23 cellular contexts compared by ENCODE assay signal in genomic region chr2:80815259-80815658, GRCh38.
"Had no signal": no experiment of that assay in that cellular context is flagged by ENCODE, and none has a peak within 500 bp of the region (broad histone marks: within the 10 kb centered on the region; RNA-seq: fewer than 3 reads in every experiment).

No MANE protein-coding gene starts in this region.

- H3K4me1 Mint-ChIP-seq: naive thymus-derived CD4-positive, alpha-beta T cell; stimulated activated effector memory CD8-positive, alpha-beta T cell treated with anti-CD3 and anti-CD28 coated beads, Interleukin-12 subunit alpha, Interleukin-12 subunit beta, amount 100 ng/mL, for 72 hours; stimulated activated naive CD8-positive, alpha-beta T cell treated with anti-CD3 and anti-CD28 coated beads, Interleukin-15, amount 100 ng/mL, for 72 hours had no signal

- H3K4me3 Mint-ChIP-seq: naive thymus-derived CD4-positive, alpha-beta T cell; natural killer cell treated with Interleukin-12 subunit alpha and Interleukin-12 subunit beta and Interleukin-15 and Interleukin-18, amount 100 ng/mL, for 72 hours; stimulated activated effector memory CD8-positive, alpha-beta T cell treated with anti-CD3 and anti-CD28 coated beads, Interleukin-12 subunit alpha, Interleukin-12 subunit beta, amount 100 ng/mL, for 72 hours; stimulated activated naive CD8-positive, alpha-beta T cell treated with anti-CD3 and anti-CD28 coated beads, Interleukin-15, amount 100 ng/mL, for 72 hours; type B pancreatic cell had no signal

- H3K4me3 ChIP-seq: left ventricle myocardium inferior, lung, mucosa of descending colon, ovary, prostate gland, skin epidermis, tibial nerve, uterus had no signal

- H3K27me3 ChIP-seq: ovary, tibial nerve, uterus had no signal

- H3K4me1 ChIP-seq: left ventricle myocardium inferior, prostate gland, tibial nerve, uterus had no signal

- H3K9me3 ChIP-seq: ovary, prostate gland, uterus had no signal

- H3K27ac ChIP-seq: left ventricle myocardium inferior, ovary, prostate gland, skin epidermis, tibial nerve, uterus had no signal

- H3K27ac Mint-ChIP-seq: naive thymus-derived CD4-positive, alpha-beta T cell; natural killer cell treated with Interleukin-12 subunit alpha and Interleukin-12 subunit beta and Interleukin-15 and Interleukin-18, amount 100 ng/mL, for 72 hours; stimulated activated effector memory CD8-positive, alpha-beta T cell treated with anti-CD3 and anti-CD28 coated beads, Interleukin-12 subunit alpha, Interleukin-12 subunit beta, amount 100 ng/mL, for 72 hours; stimulated activated naive CD8-positive, alpha-beta T cell treated with anti-CD3 and anti-CD28 coated beads, Interleukin-15, amount 100 ng/mL, for 72 hours; type B pancreatic cell had no signal

- DNase-seq: hippocampal formation; islet precursor cell; left ventricle myocardium inferior; midbrain; mucosa of descending colon; naive thymus-derived CD4-positive, alpha-beta T cell; ovary; retina; right cardiac atrium; stimulated activated CD4-positive, alpha-beta T cell treated with anti-CD3 and anti-CD28 coated beads, Interleukin-12 subunit alpha, Interleukin-12 subunit beta, amount 100 ng/mL, for 4 hours; stimulated activated CD4-positive, alpha-beta T cell treated with anti-CD3 and anti-CD28 coated beads, Interleukin-15, amount 100 ng/mL, for 24 hours; stimulated activated CD4-positive, alpha-beta T cell treated with anti-CD3 and anti-CD28 coated beads, Interleukin-4, amount 100 ng/mL, for 24 hours; stimulated activated naive CD4-positive, alpha-beta T cell treated with Interleukin-2 at 50 U/mL for 16 hours; stimulated activated naive CD8-positive, alpha-beta T cell treated with anti-CD3 and anti-CD28 coated beads, Interleukin-15, amount 100 ng/mL, for 72 hours; substantia nigra; uterus had no signal

- H3K36me3 ChIP-seq: left ventricle myocardium inferior, ovary, prostate gland, tibial nerve, uterus had no signal

- H3K27me3 Mint-ChIP-seq: naive thymus-derived CD4-positive, alpha-beta T cell; natural killer cell treated with Interleukin-12 subunit alpha and Interleukin-12 subunit beta and Interleukin-15 and Interleukin-18, amount 100 ng/mL, for 72 hours; stimulated activated naive CD8-positive, alpha-beta T cell treated with anti-CD3 and anti-CD28 coated beads, Interleukin-15, amount 100 ng/mL, for 72 hours; type B pancreatic cell had no signal

- H3K36me3 Mint-ChIP-seq: naive thymus-derived CD4-positive, alpha-beta T cell; stimulated activated effector memory CD8-positive, alpha-beta T cell treated with anti-CD3 and anti-CD28 coated beads, Interleukin-12 subunit alpha, Interleukin-12 subunit beta, amount 100 ng/mL, for 72 hours; type B pancreatic cell had no signal
